ENCODE assay signal across 10 cellular contexts in genomic region chr11:73257342-73258103, GRCh38. TPM values are rescaled to one million over a fixed set of nuclear protein-coding genes. Genes with fewer than 3 reads are reported as not detected.
DNase-seq lines count a peak whose midpoint lies in the region; ATAC-seq, FAIRE-seq and TF ChIP-seq lines count a peak whose summit lies in the region.
"Had no signal": no experiment of that assay in that cellular context is flagged by ENCODE, and none has a peak within 500 bp of the region (broad histone marks: within the 10 kb centered on the region; RNA-seq: fewer than 3 reads in every experiment).

No MANE protein-coding gene starts in this region.

- no peak overlapping the region for H3K9ac ChIP-seq in NT2/D1 (ENCODE audit: insufficient read length, low read depth)
- H3K9ac ChIP-seq in endothelial cell of umbilical vein (replicated peaks; ENCODE audit: extremely low read depth, insufficient read depth, low read length): no peak overlapping the region

- intact Hi-C loops in endothelial cell of umbilical vein (cut with micrococcal nuclease): no loop called here
- intact Hi-C loops in prostate gland (cut with DNase I): no loop called here

- peaks cover 3% of the 10 kb centered on the region for H3K4me1 ChIP-seq in NT2/D1 (ENCODE audit: insufficient read depth, insufficient read length)
- H3K4me1 ChIP-seq in endothelial cell of umbilical vein (ENCODE audit: control insufficient read depth, extremely low read depth, insufficient read depth, low read length): peaks cover 6% of the 10 kb centered on the region
- H3K4me1 ChIP-seq in prostate gland (replicated peaks): no peaks in the 10 kb centered on the region

- POLR2A ChIA-PET in AG04449 (lab: Yijun Ruan, JAX): interaction anchor here (0.9 to 1.1 kb wide), 6 partner anchors 10 to 444 kb away, joined by 3 to 7 read pairs (median 3); no protein-coding TSS in a partner anchor
- POLR2A ChIA-PET in endothelial cell of umbilical vein (lab: Charles Lee): interaction anchor here (0.5 kb wide), 1 partner anchor 411 kb away, joined by 4 read pairs; no protein-coding TSS in a partner anchor

- H3K27ac ChIP-seq in endothelial cell of umbilical vein (ENCODE audit: insufficient read depth, low read depth, low read length) (peak overlapping the region; percentile 23), prostate gland (no peak overlapping the region)

- H2AFZ ChIP-seq in endothelial cell of umbilical vein (ENCODE audit: low read depth, low read length): peak overlapping the region; percentile 19

- no TSS peak for BruUV-seq in endothelial cell of umbilical vein (replicated peaks; lab: Mats Ljungman, UMichigan)

- no peak for TF ChIP-seq POLR2A in endothelial cell of umbilical vein (IDR thresholded peaks at IDR 0.05; ENCODE audit: low read depth, low read length)
- no peak for TF ChIP-seq POLR2A in prostate gland (IDR thresholded peaks at IDR 0.05)

- TF ChIP-seq CTCF in AG04449 (IDR thresholded peaks at IDR 0.05; ENCODE audit: insufficient read depth, low read length, missing control alignments) (no peak), endothelial cell of umbilical vein (IDR thresholded peaks at IDR 0.05; ENCODE audit: extremely low read depth in 1 of 2, insufficient read depth in 1 of 2, low read depth in 1 of 2, low read length in 2 of 2) (no peak), prostate gland (IDR thresholded peaks at IDR 0.05) (no peak)

- no peaks in the 10 kb centered on the region for H3K9me1 ChIP-seq in endothelial cell of umbilical vein (replicated peaks; ENCODE audit: control insufficient read depth, extremely low read depth, insufficient read depth, low read length)

- dilution Hi-C loops in endothelial cell of umbilical vein (cut with MboI; ENCODE audit: extremely low pct_ligation_motif_present, low sequenced_read_pairs): no loop called here

- H3K27me3 ChIP-seq in NT2/D1 (ENCODE audit: insufficient read depth, insufficient read length): no peaks in the 10 kb centered on the region
- no peaks in the 10 kb centered on the region for H3K27me3 ChIP-seq in endothelial cell of umbilical vein (ENCODE audit: control insufficient read depth in 2 of 2, insufficient read depth in 2 of 2, low read length in 2 of 2)
- no peaks in the 10 kb centered on the region for H3K27me3 ChIP-seq in prostate gland (replicated peaks; ENCODE audit: insufficient read depth)

- H3K9me3 ChIP-seq in NT2/D1 (ENCODE audit: insufficient read depth, low read length): no peaks in the 10 kb centered on the region
- no peaks in the 10 kb centered on the region for H3K9me3 ChIP-seq in endothelial cell of umbilical vein (replicated peaks; ENCODE audit: control insufficient read depth, insufficient read depth, low read length)
- no peaks in the 10 kb centered on the region for H3K9me3 ChIP-seq in prostate gland

- DNase-seq in AG04449 (ENCODE audit: low read depth, low spot score) (peak; percentile 93), NT2/D1 (ENCODE audit: low read depth, low spot score) (peak; percentile 39), endothelial cell of umbilical vein (ENCODE audit: low read depth, low spot score) (peak; percentile 24), myocyte (ENCODE audit: low read depth) (peak; percentile 96), HPDE6-E6E7 (ENCODE audit: extremely low spot score) (no peak), prostate gland (ENCODE audit: low spot score) (no peak)
- DNase-seq: CD8-positive, alpha-beta T cell; NCI-H2081 treated with DMSO at 0.1 percent for 48 hours had no signal

- ATAC-seq in HG02588 (IDR thresholded peaks at IDR 0.05; ENCODE audit: unreplicated experiment) (no peak), HG03135 (IDR thresholded peaks at IDR 0.05; ENCODE audit: unreplicated experiment) (no peak)
- ATAC-seq: CD8-positive, alpha-beta T cell had no signal

- peak overlapping the region; percentile 6; the same call in 1 of the 2 replicates for H3K4me3 ChIP-seq in AG04449 (ENCODE audit: low read depth, low read length)
- H3K4me3 ChIP-seq in NT2/D1 (ENCODE audit: insufficient read length, low read depth): no peak overlapping the region
- H3K4me3 ChIP-seq in endothelial cell of umbilical vein (replicated peaks in 1 of 3; ENCODE audit: insufficient read depth in 1 of 3, low read depth in 1 of 3, low read length in 3 of 3): no peak overlapping the region
- H3K4me3 ChIP-seq in prostate gland: no peak overlapping the region

- H3K79me2 ChIP-seq in endothelial cell of umbilical vein (ENCODE audit: control insufficient read depth, insufficient read depth, low read length): no peaks in the 10 kb centered on the region

- 69% methylated on average over 6 of the region's 6 CpGs for WGBS in prostate gland

- no peak for FAIRE-seq in endothelial cell of umbilical vein (lab: Jason Lieb, UNC)

- no peak overlapping the region for H3K4me2 ChIP-seq in endothelial cell of umbilical vein (ENCODE audit: insufficient read depth, low read length)

- no peaks in the 10 kb centered on the region for H4K20me1 ChIP-seq in endothelial cell of umbilical vein (replicated peaks; ENCODE audit: control insufficient read depth, extremely low read depth, insufficient read depth, low read length)

- CTCF ChIA-PET in AG04449 (lab: Yijun Ruan, JAX) (interaction anchor here (0.7 to 3.5 kb wide), 22 partner anchors 9 to 535 kb away, joined by 3 to 31 read pairs (median 4); partner anchors contain the start of genes FCHSD2 and P2RY6), endothelial cell of umbilical vein (lab: Charles Lee) (interaction anchor here (0.9 to 2.5 kb wide), 8 partner anchors 12 to 426 kb away, joined by 4 to 18 read pairs (median 5); no protein-coding TSS in a partner anchor)

- H3K36me3 ChIP-seq in NT2/D1 (ENCODE audit: insufficient read depth, insufficient read length, low read length) (no peaks in the 10 kb centered on the region), endothelial cell of umbilical vein (ENCODE audit: control insufficient read depth in 2 of 2, extremely low read depth in 1 of 2, insufficient read depth in 2 of 2, low read length in 2 of 2) (no peaks in the 10 kb centered on the region), prostate gland (no peaks in the 10 kb centered on the region)

TF ChIP-seq in endothelial cell of umbilical vein, 7 proteins besides CTCF, POLR2A, EP300 and RAD21:
- TF ChIP-seq POLR2AphosphoS5 (IDR thresholded peaks at IDR 0.05; ENCODE audit: insufficient read depth, low read depth, low read length) (no peak), GATA2 (IDR thresholded peaks at IDR 0.05; ENCODE audit: insufficient read depth, insufficient read length, low read depth, low read length) (no peak)

RNA-seq across cellular contexts. Expression of gene P2RY6, which starts 14.6 kb away (rescaled TPM):
- total RNA-seq in endothelial cell of umbilical vein (0.30 TPM in 1 of 2 replicates, not detected in the other), myocyte (0.67 and 1.1 TPM in 2 replicates), prostate gland (1 to 10 TPM in 1 of 2 donors, under 1 TPM in 1; 0.64 to 3.5 TPM)
- 0.47 and 0.54 TPM in 2 replicates for polyA plus RNA-seq in endothelial cell of umbilical vein
- 0.34 and 0.40 TPM in 2 replicates for polyA plus RNA-seq in endothelial cell of umbilical vein (2011; cell fraction: cytosol; rRNA removed)
- polyA plus RNA-seq in endothelial cell of umbilical vein (2011; cell fraction: nucleus; rRNA removed): 0.08 and 0.26 TPM in 2 replicates
- polyA plus RNA-seq in endothelial cell of umbilical vein (2012): 0.27 and 0.31 TPM in 2 replicates
- 0.13 and 0.24 TPM in 2 replicates for polyA minus RNA-seq in endothelial cell of umbilical vein
- polyA minus RNA-seq in endothelial cell of umbilical vein (2011; cell fraction: cytosol; rRNA and poly(A)+ RNA removed): 3.1 TPM
- polyA minus RNA-seq in endothelial cell of umbilical vein (2011; cell fraction: nucleus; rRNA and poly(A)+ RNA removed): 0.63 TPM in 1 of 2 replicates, not detected in the other
- polyA plus RNA-seq in myocyte (2012): 0.30 TPM
- total RNA-seq: CD8-positive, alpha-beta T cell had no signal

RNA-seq across cellular contexts. Expression of gene P2RY2, which starts 39.4 kb away (rescaled TPM):
- total RNA-seq in endothelial cell of umbilical vein (4.4 and 5.6 TPM in 2 replicates), myocyte (1.6 and 3.4 TPM in 2 replicates), prostate gland (1 to 10 TPM; 2.7 to 3.5 TPM)
- polyA plus RNA-seq in endothelial cell of umbilical vein: 4.8 and 4.9 TPM in 2 replicates
- 3.0 and 3.4 TPM in 2 replicates for polyA plus RNA-seq in endothelial cell of umbilical vein (2011; cell fraction: cytosol; rRNA removed)
- 1.9 and 3.0 TPM in 2 replicates for polyA plus RNA-seq in endothelial cell of umbilical vein (2011; cell fraction: nucleus; rRNA removed)
- polyA plus RNA-seq in endothelial cell of umbilical vein (2012): 2.6 and 4.5 TPM in 2 replicates
- 2.8 and 2.9 TPM in 2 replicates for polyA minus RNA-seq in endothelial cell of umbilical vein
- not detected for polyA minus RNA-seq in endothelial cell of umbilical vein (2011; cell fraction: cytosol; rRNA and poly(A)+ RNA removed)
- 1.7 and 2.0 TPM in 2 replicates for polyA minus RNA-seq in endothelial cell of umbilical vein (2011; cell fraction: nucleus; rRNA and poly(A)+ RNA removed)
- polyA plus RNA-seq in myocyte (2012): 0.19 TPM
- total RNA-seq: CD8-positive, alpha-beta T cell had no signal

RNA-seq across cellular contexts. Expression of gene ARHGEF17, which starts 50.6 kb away (rescaled TPM):
- total RNA-seq in endothelial cell of umbilical vein (80.6 and 89.9 TPM in 2 replicates), myocyte (38.0 and 38.4 TPM in 2 replicates), prostate gland (10 to 100 TPM; 34.0 to 66.9 TPM)
- polyA plus RNA-seq in endothelial cell of umbilical vein: 74.9 and 94.3 TPM in 2 replicates
- 26.1 and 38.1 TPM in 2 replicates for polyA plus RNA-seq in endothelial cell of umbilical vein (2011; cell fraction: cytosol; rRNA removed)
- polyA plus RNA-seq in endothelial cell of umbilical vein (2011; cell fraction: nucleus; rRNA removed): 278 and 342 TPM in 2 replicates
- polyA plus RNA-seq in endothelial cell of umbilical vein (2012): 32.1 and 52.1 TPM in 2 replicates
- polyA minus RNA-seq in endothelial cell of umbilical vein: 123 and 158 TPM in 2 replicates
- 22.0 TPM for polyA minus RNA-seq in endothelial cell of umbilical vein (2011; cell fraction: cytosol; rRNA and poly(A)+ RNA removed)
- 126 and 169 TPM in 2 replicates for polyA minus RNA-seq in endothelial cell of umbilical vein (2011; cell fraction: nucleus; rRNA and poly(A)+ RNA removed)
- polyA plus RNA-seq in myocyte (2012): 59.1 TPM

Comparison
In these comparisons a context has a peak if more than half of its experiments do, and no peak if none do; other contexts are left out.
1. DNase-seq: peak in AG04449 (single experiment), NT2/D1 (single experiment), endothelial cell of umbilical vein (single experiment) and myocyte (single experiment); none in HPDE6-E6E7 (single experiment) and prostate gland (single experiment).